In the genomic region with DNA sequence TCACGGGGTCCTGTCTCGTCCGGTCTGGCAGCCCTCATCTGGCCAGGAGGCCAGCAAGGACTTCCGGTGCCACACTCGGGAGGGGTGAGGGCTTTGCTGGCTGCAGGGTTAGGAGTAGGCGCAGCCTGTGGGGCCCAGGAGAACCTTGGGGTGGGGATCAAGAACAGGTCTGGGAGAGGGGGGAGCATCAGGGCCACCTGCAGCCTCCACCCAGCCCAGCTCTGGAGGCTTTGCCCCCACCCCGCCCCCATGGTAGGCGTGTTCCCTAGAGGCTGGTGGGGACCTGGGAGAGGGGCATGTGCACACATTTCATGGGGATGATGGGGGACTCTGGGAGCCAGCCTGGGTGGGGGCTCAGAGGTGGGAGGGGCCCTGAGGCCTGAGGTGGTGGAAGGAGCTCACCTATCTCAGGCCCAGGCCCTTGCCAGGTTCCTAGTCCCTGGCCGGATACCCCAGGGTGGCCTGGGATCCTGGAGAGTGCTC, we compare ENCODE assay signal across 19 cellular contexts.
"Had no signal": no experiment of that assay in that cellular context is flagged by ENCODE, and none has a peak within 500 bp of the region (broad histone marks: within the 10 kb centered on the region; RNA-seq: fewer than 3 reads in every experiment).

No MANE protein-coding gene starts in this region.

- H3K27me3 ChIP-seq: cardiac muscle cell had no signal

- H3K4me3 ChIP-seq: cardiac muscle cell, esophagus squamous epithelium, lower lobe of right lung, transverse colon had no signal

- ATAC-seq: activated CD4-positive, alpha-beta T cell treated with anti-CD3 and anti-CD28 coated beads for 36 hours; activated naive CD4-positive, alpha-beta T cell treated with anti-CD3 and anti-CD28 coated beads, Interleukin-2, amount 50 U/mL, for 72 hours; left cardiac atrium; lower lobe of right lung; WTC11 had no signal

- H3K27ac Mint-ChIP-seq: activated CD4-positive, alpha-beta T cell treated with anti-CD3 and anti-CD28 coated beads for 36 hours; activated naive CD4-positive, alpha-beta T cell treated with anti-CD3 and anti-CD28 coated beads, Interleukin-2, amount 50 U/mL, for 72 hours; mesothelial cell of epicardium; natural killer cell treated with Interleukin-12 subunit alpha and Interleukin-12 subunit beta and Interleukin-15 and Interleukin-18, amount 100 ng/mL, for 72 hours; WTC11 had no signal

- H3K4me3 Mint-ChIP-seq: activated CD4-positive, alpha-beta T cell treated with anti-CD3 and anti-CD28 coated beads for 36 hours; mesothelial cell of epicardium; natural killer cell treated with Interleukin-12 subunit alpha and Interleukin-12 subunit beta and Interleukin-15 and Interleukin-18, amount 100 ng/mL, for 72 hours; WTC11 had no signal

- H3K9me3 ChIP-seq: esophagus squamous epithelium, lower lobe of right lung, transverse colon had no signal

- H3K27ac ChIP-seq: cardiac muscle cell, esophagus squamous epithelium, lower lobe of right lung, transverse colon had no signal

- H3K9me3 Mint-ChIP-seq: activated naive CD4-positive, alpha-beta T cell treated with anti-CD3 and anti-CD28 coated beads, Interleukin-2, amount 50 U/mL, for 72 hours; mesothelial cell of epicardium; natural killer cell treated with Interleukin-12 subunit alpha and Interleukin-12 subunit beta and Interleukin-15 and Interleukin-18, amount 100 ng/mL, for 72 hours; WTC11 had no signal

- DNase-seq: activated CD4-positive, alpha-beta T cell treated with anti-CD3 and anti-CD28 coated beads for 36 hours; activated CD4-positive, alpha-beta T cell treated with anti-CD3 and anti-CD28 coated beads, Interleukin-2, amount 50 U/mL, for 48 hours; activated gamma-delta T cell treated with Interleukin-2 at 50 U/mL for 16 hours; dermis blood vessel endothelial cell; effector memory CD4-positive, alpha-beta T cell; esophagus squamous epithelium; left cardiac atrium; lower lobe of right lung; stimulated activated CD4-positive, alpha-beta T cell treated with anti-CD3 and anti-CD28 coated beads, Interleukin-2, amount 100 ng/mL, for 24 hours; stimulated activated naive CD4-positive, alpha-beta T cell treated with Interleukin-2 at 50 U/mL for 16 hours; substantia nigra; transverse colon had no signal

- H3K36me3 ChIP-seq: cardiac muscle cell, esophagus squamous epithelium, lower lobe of right lung, transverse colon had no signal

- H3K36me3 Mint-ChIP-seq: activated naive CD4-positive, alpha-beta T cell treated with anti-CD3 and anti-CD28 coated beads, Interleukin-2, amount 50 U/mL, for 72 hours; natural killer cell treated with Interleukin-12 subunit alpha and Interleukin-12 subunit beta and Interleukin-15 and Interleukin-18, amount 100 ng/mL, for 72 hours had no signal

- FAIRE-seq: endothelial cell of umbilical vein, islet of Langerhans had no signal
